ENCODE assay signal across 31 cellular contexts in the genomic region with DNA sequence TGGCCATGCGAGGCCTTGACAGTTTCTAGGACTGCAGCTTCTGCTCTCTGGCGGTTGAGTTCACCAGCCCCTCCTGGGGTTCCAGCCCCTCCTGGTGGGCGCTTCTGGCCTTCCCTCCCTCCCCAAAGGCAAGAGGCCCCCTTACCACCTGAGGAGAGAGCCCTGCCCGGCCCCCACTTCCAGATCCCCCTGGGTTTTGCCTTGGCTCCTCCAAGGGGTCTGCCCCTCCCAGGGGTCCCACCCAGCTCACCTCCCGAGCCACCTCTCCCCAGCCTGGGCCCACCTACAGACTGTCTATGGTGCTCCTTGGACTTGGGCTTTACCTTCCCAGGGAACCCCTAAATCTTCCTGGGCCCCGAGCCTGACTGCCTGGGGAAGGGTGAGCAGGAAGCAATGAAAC.
"Had no signal": no experiment of that assay in that cellular context is flagged by ENCODE, and none has a peak within 500 bp of the region (broad histone marks: within the 10 kb centered on the region; RNA-seq: fewer than 3 reads in every experiment).

No MANE protein-coding gene starts in this region.

- H3K27ac ChIP-seq: ascending aorta, breast epithelium, cardiac muscle cell, coronary artery, foreskin keratinocyte had no signal

- H3K4me1 Mint-ChIP-seq: central memory CD8-positive, alpha-beta T cell had no signal

- H3K4me1 ChIP-seq: breast epithelium, foreskin keratinocyte had no signal

- H3K27ac Mint-ChIP-seq: activated CD4-positive, alpha-beta memory T cell treated with anti-CD3 and anti-CD28 coated beads for 36 hours; activated CD4-positive, alpha-beta T cell treated with anti-CD3 and anti-CD28 coated beads for 36 hours; activated CD4-positive, alpha-beta T cell treated with anti-CD3 and anti-CD28 coated beads, Interleukin-2, amount 10 ng/mL, durations not matched to agents 24 days and 14 days; activated CD8-positive, alpha-beta memory T cell treated with anti-CD3 and anti-CD28 coated beads, Interleukin-2, amount 10 ng/mL, durations not matched to agents 7 days and 5 days; activated CD8-positive, alpha-beta T cell treated with anti-CD3 and anti-CD28 coated beads, Interleukin-2, amount 10 ng/mL, durations not matched to agents 7 days and 5 days; activated naive CD4-positive, alpha-beta T cell treated with anti-CD3 and anti-CD28 coated beads, Interleukin-2, amount 10 ng/mL, durations not matched to agents 7 days and 5 days; activated naive CD4-positive, alpha-beta T cell treated with anti-CD3 and anti-CD28 coated beads, Interleukin-2, amount 50 U/mL, for 72 hours; activated naive CD8-positive, alpha-beta T cell treated with anti-CD3 and anti-CD28 coated beads, Interleukin-2, amount 10 ng/mL, durations not matched to agents 7 days and 5 days; activated T-helper 1 cell treated with anti-CD3 and anti-CD28 coated beads, Interleukin-12 subunit alpha, Interleukin-12 subunit beta, Interleukin-2, Interleukin-4 antibody, amounts not matched to agents 30 ng/mL and 10 ng/mL and 1 ng/mL, durations not matched to agents 14 hours and 24 hours and 36 hours; activated T-helper 2 cell treated with anti-CD3 and anti-CD28 coated beads, Interferon-gamma antibody, Interleukin-2, Interleukin-4, amounts not matched to agents 10 μg/mL and 5 μg/mL and 100 μg/mL, durations not matched to agents 14 hours and 24 hours and 36 hours; brain; dendritic cell treated with granulocyte-macrophage colony-stimulating factor and Interleukin-4, amounts not matched to agents 40 ng/mL and 50 ng/mL, for 4 days had no signal

- H3K27me3 ChIP-seq: ascending aorta, breast epithelium, esophagus muscularis mucosa, gastrocnemius medialis had no signal

- H3K9me3 ChIP-seq: ascending aorta, breast epithelium, esophagus muscularis mucosa, gastrocnemius medialis had no signal

- H3K4me3 ChIP-seq: cardiac muscle cell had no signal

- H3K36me3 ChIP-seq: ascending aorta, breast epithelium, cardiac muscle cell, gastrocnemius medialis had no signal

- H3K36me3 Mint-ChIP-seq: activated CD4-positive, alpha-beta memory T cell treated with anti-CD3 and anti-CD28 coated beads for 36 hours; activated CD8-positive, alpha-beta memory T cell treated with anti-CD3 and anti-CD28 coated beads, Interleukin-2, amount 10 ng/mL, durations not matched to agents 7 days and 5 days; activated naive CD4-positive, alpha-beta T cell treated with anti-CD3 and anti-CD28 coated beads, Interleukin-2, amount 10 ng/mL, durations not matched to agents 7 days and 5 days; activated naive CD4-positive, alpha-beta T cell treated with anti-CD3 and anti-CD28 coated beads, Interleukin-2, amount 50 U/mL, for 72 hours; activated naive CD8-positive, alpha-beta T cell treated with anti-CD3 and anti-CD28 coated beads, Interleukin-2, amount 10 ng/mL, durations not matched to agents 7 days and 5 days; brain had no signal

- DNase-seq: activated CD4-positive, alpha-beta memory T cell treated with anti-CD3 and anti-CD28 coated beads for 36 hours; activated CD4-positive, alpha-beta T cell treated with anti-CD3 and anti-CD28 coated beads for 36 hours; activated CD4-positive, alpha-beta T cell treated with anti-CD3 and anti-CD28 coated beads, Interleukin-2, amount 10 ng/mL, durations not matched to agents 24 days and 14 days; activated CD4-positive, CD25-positive, alpha-beta regulatory T cell; activated CD4-positive, CD25-positive, alpha-beta regulatory T cell treated with anti-CD3 and anti-CD28 coated beads, Interleukin-2, amount 50 U/mL, for 72 hours; activated CD8-positive, alpha-beta memory T cell treated with anti-CD3 and anti-CD28 coated beads, Interleukin-2, amount 10 ng/mL, durations not matched to agents 7 days and 5 days; activated CD8-positive, alpha-beta memory T cell treated with anti-CD3 and anti-CD28 coated beads, Interleukin-2, amount 50 U/mL, for 4 hours; activated CD8-positive, alpha-beta T cell treated with anti-CD3 and anti-CD28 coated beads, Interleukin-2, amount 10 ng/mL, durations not matched to agents 7 days and 5 days; activated effector memory CD4-positive, alpha-beta T cell treated with anti-CD3 and anti-CD28 coated beads, Interleukin-2, amount 50 U/mL, for 16 hours; activated naive CD4-positive, alpha-beta T cell; activated naive CD4-positive, alpha-beta T cell treated with anti-CD3 and anti-CD28 coated beads, Interleukin-2, amount 10 ng/mL, durations not matched to agents 7 days and 5 days; activated naive CD8-positive, alpha-beta T cell treated with anti-CD3 and anti-CD28 coated beads, Interleukin-2, amount 10 ng/mL, durations not matched to agents 7 days and 5 days; activated T-cell treated with anti-CD3 and anti-CD28 coated beads, Interleukin-2, amount 50 U/mL, for 1 hour; activated T-cell treated with anti-CD3 and anti-CD28 coated beads, Interleukin-2, amount 50 U/mL, for 48 hours; effector memory CD4-positive, alpha-beta T cell; erythroblast; foreskin keratinocyte; gastrocnemius medialis; glutamatergic neuron; T-helper 2 cell had no signal

- H3K9me3 Mint-ChIP-seq: activated CD4-positive, alpha-beta memory T cell treated with anti-CD3 and anti-CD28 coated beads for 36 hours; activated CD4-positive, alpha-beta T cell treated with anti-CD3 and anti-CD28 coated beads, Interleukin-2, amount 10 ng/mL, durations not matched to agents 24 days and 14 days; activated naive CD4-positive, alpha-beta T cell treated with anti-CD3 and anti-CD28 coated beads, Interleukin-2, amount 10 ng/mL, durations not matched to agents 7 days and 5 days; activated naive CD4-positive, alpha-beta T cell treated with anti-CD3 and anti-CD28 coated beads, Interleukin-2, amount 50 U/mL, for 72 hours; activated naive CD8-positive, alpha-beta T cell treated with anti-CD3 and anti-CD28 coated beads, Interleukin-2, amount 10 ng/mL, durations not matched to agents 7 days and 5 days; activated T-helper 1 cell treated with anti-CD3 and anti-CD28 coated beads, Interleukin-12 subunit alpha, Interleukin-12 subunit beta, Interleukin-2, Interleukin-4 antibody, amounts not matched to agents 30 ng/mL and 10 ng/mL and 1 ng/mL, durations not matched to agents 14 hours and 24 hours and 36 hours; activated T-helper 2 cell treated with anti-CD3 and anti-CD28 coated beads, Interferon-gamma antibody, Interleukin-2, Interleukin-4, amounts not matched to agents 10 μg/mL and 5 μg/mL and 100 μg/mL, durations not matched to agents 14 hours and 24 hours and 36 hours; brain; central memory CD8-positive, alpha-beta T cell; dendritic cell treated with granulocyte-macrophage colony-stimulating factor and Interleukin-4, amounts not matched to agents 40 ng/mL and 50 ng/mL, for 4 days had no signal

- ATAC-seq: activated CD4-positive, alpha-beta T cell treated with anti-CD3 and anti-CD28 coated beads for 36 hours; activated CD8-positive, alpha-beta memory T cell treated with anti-CD3 and anti-CD28 coated beads, Interleukin-2, amount 10 ng/mL, durations not matched to agents 7 days and 5 days; activated CD8-positive, alpha-beta T cell treated with anti-CD3 and anti-CD28 coated beads, Interleukin-2, amount 10 ng/mL, durations not matched to agents 7 days and 5 days; activated naive CD4-positive, alpha-beta T cell treated with anti-CD3 and anti-CD28 coated beads, Interleukin-2, amount 50 U/mL, for 72 hours had no signal

- H3K4me3 Mint-ChIP-seq: activated CD4-positive, alpha-beta memory T cell treated with anti-CD3 and anti-CD28 coated beads for 36 hours; activated CD4-positive, alpha-beta T cell treated with anti-CD3 and anti-CD28 coated beads for 36 hours; activated CD4-positive, alpha-beta T cell treated with anti-CD3 and anti-CD28 coated beads, Interleukin-2, amount 10 ng/mL, durations not matched to agents 24 days and 14 days; activated CD8-positive, alpha-beta memory T cell treated with anti-CD3 and anti-CD28 coated beads, Interleukin-2, amount 10 ng/mL, durations not matched to agents 7 days and 5 days; activated CD8-positive, alpha-beta T cell treated with anti-CD3 and anti-CD28 coated beads, Interleukin-2, amount 10 ng/mL, durations not matched to agents 7 days and 5 days; activated naive CD4-positive, alpha-beta T cell treated with anti-CD3 and anti-CD28 coated beads, Interleukin-2, amount 10 ng/mL, durations not matched to agents 7 days and 5 days; activated naive CD8-positive, alpha-beta T cell treated with anti-CD3 and anti-CD28 coated beads, Interleukin-2, amount 10 ng/mL, durations not matched to agents 7 days and 5 days; activated T-helper 1 cell treated with anti-CD3 and anti-CD28 coated beads, Interleukin-12 subunit alpha, Interleukin-12 subunit beta, Interleukin-2, Interleukin-4 antibody, amounts not matched to agents 30 ng/mL and 10 ng/mL and 1 ng/mL, durations not matched to agents 14 hours and 24 hours and 36 hours; brain; central memory CD8-positive, alpha-beta T cell; dendritic cell treated with granulocyte-macrophage colony-stimulating factor and Interleukin-4, amounts not matched to agents 40 ng/mL and 50 ng/mL, for 4 days had no signal
